ENCODE assay signal across 28 cellular contexts in the genomic region with DNA sequence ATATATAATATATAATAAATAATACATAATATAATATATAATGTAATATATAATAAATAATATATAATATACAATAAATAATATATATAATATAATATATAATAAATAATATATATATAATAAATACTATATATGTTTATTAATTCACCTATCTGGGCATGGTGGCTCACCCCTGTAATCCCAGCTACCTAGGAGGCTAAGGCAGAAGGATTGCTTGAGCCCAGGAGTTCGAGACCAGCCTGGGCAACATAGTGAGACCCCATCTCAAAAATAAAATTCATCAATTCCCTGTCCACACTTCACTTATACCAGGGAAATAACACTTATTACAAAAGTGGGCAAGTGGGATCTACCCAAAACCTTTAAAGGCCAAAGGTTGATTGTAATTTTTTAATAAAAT.
"Had no signal": no experiment of that assay in that cellular context is flagged by ENCODE, and none has a peak within 500 bp of the region (broad histone marks: within the 10 kb centered on the region; RNA-seq: fewer than 3 reads in every experiment).

No MANE protein-coding gene starts in this region.

- DNase-seq: naive thymus-derived CD4-positive, alpha-beta T cell; natural killer cell; occipital lobe; pancreas; psoas muscle; retina; right cardiac atrium; right lobe of liver; sigmoid colon; small intestine; stimulated activated CD4-positive, alpha-beta T cell treated with anti-CD3 and anti-CD28 coated beads, Interleukin-15, amount 100 ng/mL, for 24 hours; stimulated activated CD4-positive, alpha-beta T cell treated with anti-CD3 and anti-CD28 coated beads, Interleukin-2, amount 100 ng/mL, for 24 hours; stimulated activated CD4-positive, alpha-beta T cell treated with anti-CD3 and anti-CD28 coated beads, Interleukin-2, amount 100 ng/mL, for 48 hours; stimulated activated CD4-positive, alpha-beta T cell treated with anti-CD3 and anti-CD28 coated beads, Interleukin-4, amount 100 ng/mL, for 24 hours; stimulated activated naive B cell treated with anti-CD40 and anti-IgM and Interleukin-4, amounts not matched to agents 10 μg/mL and 1 μg/mL and 100 μg/mL, for 72 hours; stimulated activated naive CD4-positive, alpha-beta T cell treated with Interleukin-2 at 50 U/mL for 16 hours; stomach; thyroid gland; trophoblast cell; upper lobe of left lung had no signal

- H3K36me3 ChIP-seq: neural progenitor cell, pancreas, right lobe of liver, sigmoid colon, stomach, thoracic aorta, thyroid gland, upper lobe of left lung, vagina had no signal

- H3K36me3 Mint-ChIP-seq: naive thymus-derived CD4-positive, alpha-beta T cell; natural killer cell; stimulated activated effector memory CD8-positive, alpha-beta T cell treated with anti-CD3 and anti-CD28 coated beads, Interleukin-12 subunit alpha, Interleukin-12 subunit beta, amount 100 ng/mL, for 72 hours; stimulated activated naive B cell treated with anti-CD40 and anti-IgM and Interleukin-4, amounts not matched to agents 10 μg/mL and 1 μg/mL and 100 μg/mL, for 72 hours had no signal

- FAIRE-seq: urothelium cell line had no signal

- H3K4me3 Mint-ChIP-seq: natural killer cell; nephron; neural progenitor cell; stimulated activated effector memory CD8-positive, alpha-beta T cell treated with anti-CD3 and anti-CD28 coated beads, Interleukin-12 subunit alpha, Interleukin-12 subunit beta, amount 100 ng/mL, for 72 hours; stimulated activated naive B cell treated with anti-CD40 and anti-IgM and Interleukin-4, amounts not matched to agents 10 μg/mL and 1 μg/mL and 100 μg/mL, for 72 hours; stimulated activated naive CD8-positive, alpha-beta T cell treated with anti-CD3 and anti-CD28 coated beads, Interleukin-15, Interleukin-2, amounts not matched to agents 100 ng/mL and 50 ng/mL, for 24 hours had no signal

- H3K4me1 Mint-ChIP-seq: natural killer cell; stimulated activated effector memory CD8-positive, alpha-beta T cell treated with anti-CD3 and anti-CD28 coated beads, Interleukin-12 subunit alpha, Interleukin-12 subunit beta, amount 100 ng/mL, for 72 hours had no signal

- H3K27me3 ChIP-seq: neural progenitor cell, pancreas, right lobe of liver, sigmoid colon, stomach, thyroid gland, tibial nerve, upper lobe of left lung, vagina had no signal

- H3K4me3 ChIP-seq: neural progenitor cell, pancreas, psoas muscle, right lobe of liver, sigmoid colon, stomach, thoracic aorta, thyroid gland, tibial nerve, upper lobe of left lung, vagina had no signal

- H3K9me3 ChIP-seq: pancreas, psoas muscle, right lobe of liver, sigmoid colon, stomach, thoracic aorta, thyroid gland, tibial nerve, upper lobe of left lung, vagina had no signal

- H3K9me3 Mint-ChIP-seq: natural killer cell; nephron; stimulated activated effector memory CD8-positive, alpha-beta T cell treated with anti-CD3 and anti-CD28 coated beads, Interleukin-12 subunit alpha, Interleukin-12 subunit beta, amount 100 ng/mL, for 72 hours; stimulated activated naive B cell treated with anti-CD40 and anti-IgM and Interleukin-4, amounts not matched to agents 10 μg/mL and 1 μg/mL and 100 μg/mL, for 72 hours; stimulated activated naive CD8-positive, alpha-beta T cell treated with anti-CD3 and anti-CD28 coated beads, Interleukin-15, Interleukin-2, amounts not matched to agents 100 ng/mL and 50 ng/mL, for 24 hours had no signal

- H3K27ac ChIP-seq: neural progenitor cell, pancreas, right lobe of liver, sigmoid colon, stomach, thoracic aorta, thyroid gland, upper lobe of left lung, vagina had no signal

- ATAC-seq: naive thymus-derived CD4-positive, alpha-beta T cell; natural killer cell; pancreas; psoas muscle; right cardiac atrium; right lobe of liver; stimulated activated effector memory CD8-positive, alpha-beta T cell treated with anti-CD3 and anti-CD28 coated beads, Interleukin-12 subunit alpha, Interleukin-12 subunit beta, amount 100 ng/mL, for 72 hours; stimulated activated naive B cell treated with anti-CD40 and anti-IgM and Interleukin-4, amounts not matched to agents 10 μg/mL and 1 μg/mL and 100 μg/mL, for 72 hours had no signal

- H3K27ac Mint-ChIP-seq: natural killer cell; nephron; neural progenitor cell; stimulated activated effector memory CD8-positive, alpha-beta T cell treated with anti-CD3 and anti-CD28 coated beads, Interleukin-12 subunit alpha, Interleukin-12 subunit beta, amount 100 ng/mL, for 72 hours; stimulated activated naive B cell treated with anti-CD40 and anti-IgM and Interleukin-4, amounts not matched to agents 10 μg/mL and 1 μg/mL and 100 μg/mL, for 72 hours had no signal

- H3K4me1 ChIP-seq: pancreas, psoas muscle, right lobe of liver, sigmoid colon, vagina had no signal

- H3K27me3 Mint-ChIP-seq: naive thymus-derived CD4-positive, alpha-beta T cell; stimulated activated naive CD8-positive, alpha-beta T cell treated with anti-CD3 and anti-CD28 coated beads, Interleukin-15, Interleukin-2, amounts not matched to agents 100 ng/mL and 50 ng/mL, for 24 hours had no signal
